ENCODE assay signal across 26 cellular contexts in the genomic region with DNA sequence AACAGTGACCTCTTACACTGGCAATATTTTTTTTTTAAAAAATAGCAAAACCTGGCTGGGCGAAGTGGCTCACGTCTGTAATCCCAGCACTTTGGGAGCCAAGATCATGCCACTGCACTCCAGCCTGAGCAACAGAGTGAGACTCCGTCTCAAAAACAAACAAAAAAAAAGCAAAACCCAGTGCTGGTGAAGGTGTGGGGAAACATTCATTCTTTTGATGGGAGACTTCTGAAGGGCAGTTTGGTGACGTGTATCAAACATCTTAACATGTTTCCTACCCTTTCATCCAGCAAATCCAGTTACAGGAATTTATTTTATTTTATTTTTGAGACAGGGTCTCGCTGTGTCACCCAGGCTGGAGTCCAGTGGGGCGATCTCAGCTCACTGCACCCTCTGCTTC.
"Had no signal": no experiment of that assay in that cellular context is flagged by ENCODE, and none has a peak within 500 bp of the region (broad histone marks: within the 10 kb centered on the region; RNA-seq: fewer than 3 reads in every experiment).

No MANE protein-coding gene starts in this region.

- ATAC-seq: stimulated activated effector memory CD8-positive, alpha-beta T cell treated with anti-CD3 and anti-CD28 coated beads, Interleukin-12 subunit alpha, Interleukin-12 subunit beta, amount 100 ng/mL, for 72 hours; stimulated activated memory B cell treated with anti-CD40 and anti-IgM and Interleukin-4, amounts not matched to agents 10 μg/mL and 1 μg/mL and 100 μg/mL, for 72 hours; stimulated activated naive B cell treated with anti-CD40 and anti-IgM and Interleukin-4, amounts not matched to agents 10 μg/mL and 1 μg/mL and 100 μg/mL, for 72 hours; stimulated activated naive CD8-positive, alpha-beta T cell treated with anti-CD3 and anti-CD28 coated beads, Interleukin-15, amount 100 ng/mL, for 72 hours; stimulated activated naive CD8-positive, alpha-beta T cell treated with anti-CD3 and anti-CD28 coated beads, Interleukin-15, Interleukin-2, amounts not matched to agents 100 U/mL and 50 U/mL, for 24 hours; upper lobe of right lung had no signal

- H3K36me3 ChIP-seq: stomach, suprapubic skin, thoracic aorta, thyroid gland, tibial artery, tibial nerve, transverse colon, upper lobe of left lung, upper lobe of right lung, vagina had no signal

- DNase-seq: stimulated activated CD4-positive, alpha-beta T cell treated with anti-CD3 and anti-CD28 coated beads, Interleukin-2, amount 100 ng/mL, for 48 hours; stimulated activated CD4-positive, alpha-beta T cell treated with anti-CD3 and anti-CD28 coated beads, Interleukin-4, amount 100 ng/mL, for 1 hour; stimulated activated CD4-positive, alpha-beta T cell treated with anti-CD3 and anti-CD28 coated beads, Interleukin-4, amount 100 ng/mL, for 24 hours; stimulated activated CD4-positive, alpha-beta T cell treated with anti-CD3 and anti-CD28 coated beads, Interleukin-4, amount 100 ng/mL, for 4 hours; stimulated activated CD8-positive, alpha-beta memory T cell treated with anti-CD3 and anti-CD28 coated beads, Interleukin-4, amount 100 ng/mL, for 48 hours; stimulated activated naive B cell treated with anti-CD40 and anti-IgM and Interleukin-4, amounts not matched to agents 10 μg/mL and 1 μg/mL and 100 μg/mL, for 72 hours; stimulated activated naive CD4-positive, alpha-beta T cell; stimulated activated naive CD4-positive, alpha-beta T cell treated with Interleukin-2 at 50 U/mL for 16 hours; stimulated activated naive CD8-positive, alpha-beta T cell treated with anti-CD3 and anti-CD28 coated beads, Interleukin-15, amount 100 ng/mL, for 72 hours; stimulated activated naive CD8-positive, alpha-beta T cell treated with anti-CD3 and anti-CD28 coated beads, Interleukin-15, Interleukin-2, amounts not matched to agents 100 U/mL and 50 U/mL, for 24 hours; stomach; substantia nigra; testis; thyroid gland; tibial artery; transverse colon; trophoblast cell; upper lobe of left lung; upper lobe of right lung had no signal

- FAIRE-seq: urothelium cell line had no signal

- H3K27me3 ChIP-seq: stomach, suprapubic skin, testis, thyroid gland, tibial artery, tibial nerve, transverse colon, upper lobe of left lung, upper lobe of right lung, vagina had no signal

- H3K27ac ChIP-seq: stomach, suprapubic skin, testis, thoracic aorta, thyroid gland, tibial artery, tibial nerve, transverse colon, vagina had no signal

- H3K9me3 ChIP-seq: stomach, suprapubic skin, testis, thoracic aorta, thyroid gland, tibial artery, tibial nerve, transverse colon, upper lobe of left lung, upper lobe of right lung, vagina had no signal

- H3K4me3 ChIP-seq: stomach, suprapubic skin, testis, thoracic aorta, thyroid gland, tibial artery, tibial nerve, transverse colon, upper lobe of left lung, upper lobe of right lung, vagina had no signal
